In genomic region chr7:36652431-36652830, GRCh38 we compare ENCODE assay signal across 15 cellular contexts.
"Had no signal": no experiment of that assay in that cellular context is flagged by ENCODE, and none has a peak within 500 bp of the region (broad histone marks: within the 10 kb centered on the region; RNA-seq: fewer than 3 reads in every experiment).

No MANE protein-coding gene starts in this region.

- H3K4me1 ChIP-seq: right atrium auricular region had no signal

- H3K27me3 ChIP-seq: right atrium auricular region, transverse colon had no signal

- H3K36me3 ChIP-seq: right atrium auricular region, transverse colon had no signal

- FAIRE-seq: colon had no signal

- H3K9me3 ChIP-seq: right atrium auricular region, transverse colon had no signal

- H3K4me3 Mint-ChIP-seq: activated CD8-positive, alpha-beta memory T cell treated with anti-CD3 and anti-CD28 coated beads, Interleukin-2, amount 10 ng/mL, durations not matched to agents 7 days and 5 days; activated naive CD8-positive, alpha-beta T cell treated with anti-CD3 and anti-CD28 coated beads, Interleukin-2, amount 10 ng/mL, durations not matched to agents 7 days and 5 days; activated T-cell treated with anti-CD3 and anti-CD28 coated beads, Interleukin-2, amount 50 U/mL, for 4 hours; naive thymus-derived CD4-positive, alpha-beta T cell; stimulated activated naive B cell treated with anti-CD40 and anti-IgM and Interleukin-4, amounts not matched to agents 10 μg/mL and 1 μg/mL and 100 μg/mL, for 72 hours had no signal

- H3K4me3 ChIP-seq: lung, right atrium auricular region, smooth muscle cell, transverse colon had no signal

- H3K27ac ChIP-seq: right atrium auricular region had no signal

- DNase-seq: activated CD8-positive, alpha-beta memory T cell treated with anti-CD3 and anti-CD28 coated beads, Interleukin-2, amount 10 ng/mL, durations not matched to agents 7 days and 5 days; activated gamma-delta T cell; activated naive CD8-positive, alpha-beta T cell treated with anti-CD3 and anti-CD28 coated beads, Interleukin-2, amount 10 ng/mL, durations not matched to agents 7 days and 5 days; activated T-cell treated with anti-CD3 and anti-CD28 coated beads, Interleukin-2, amount 50 U/mL, for 4 hours; aorta; effector CD8-positive, alpha-beta T cell; left colon; naive thymus-derived CD4-positive, alpha-beta T cell; posterior cingulate gyrus; stimulated activated naive B cell treated with anti-CD40 and anti-IgM and Interleukin-4, amounts not matched to agents 10 μg/mL and 1 μg/mL and 100 μg/mL, for 72 hours; transverse colon had no signal

- H3K9me3 Mint-ChIP-seq: stimulated activated naive B cell treated with anti-CD40 and anti-IgM and Interleukin-4, amounts not matched to agents 10 μg/mL and 1 μg/mL and 100 μg/mL, for 72 hours had no signal

- H3K27ac Mint-ChIP-seq: activated CD8-positive, alpha-beta memory T cell treated with anti-CD3 and anti-CD28 coated beads, Interleukin-2, amount 10 ng/mL, durations not matched to agents 7 days and 5 days; activated naive CD8-positive, alpha-beta T cell treated with anti-CD3 and anti-CD28 coated beads, Interleukin-2, amount 10 ng/mL, durations not matched to agents 7 days and 5 days; stimulated activated naive B cell treated with anti-CD40 and anti-IgM and Interleukin-4, amounts not matched to agents 10 μg/mL and 1 μg/mL and 100 μg/mL, for 72 hours had no signal

- ATAC-seq: activated CD8-positive, alpha-beta memory T cell treated with anti-CD3 and anti-CD28 coated beads, Interleukin-2, amount 10 ng/mL, durations not matched to agents 7 days and 5 days; activated T-cell treated with anti-CD3 and anti-CD28 coated beads, Interleukin-2, amount 50 U/mL, for 4 hours; naive thymus-derived CD4-positive, alpha-beta T cell; stimulated activated naive B cell treated with anti-CD40 and anti-IgM and Interleukin-4, amounts not matched to agents 10 μg/mL and 1 μg/mL and 100 μg/mL, for 72 hours had no signal

- H3K4me2 ChIP-seq: smooth muscle cell had no signal

- H3K27me3 Mint-ChIP-seq: activated CD8-positive, alpha-beta memory T cell treated with anti-CD3 and anti-CD28 coated beads, Interleukin-2, amount 10 ng/mL, durations not matched to agents 7 days and 5 days; activated naive CD8-positive, alpha-beta T cell treated with anti-CD3 and anti-CD28 coated beads, Interleukin-2, amount 10 ng/mL, durations not matched to agents 7 days and 5 days; naive thymus-derived CD4-positive, alpha-beta T cell; stimulated activated naive B cell treated with anti-CD40 and anti-IgM and Interleukin-4, amounts not matched to agents 10 μg/mL and 1 μg/mL and 100 μg/mL, for 72 hours had no signal
